ENCODE assay signal across 8 cellular contexts in genomic region chr17:781920-782731, GRCh38. TPM values are rescaled to one million over a fixed set of nuclear protein-coding genes. Genes with fewer than 3 reads are reported as not detected.
A peak's percentile ranks its signal among the peaks of the same experiment; 100 is the strongest.
DNase-seq lines count a peak whose midpoint lies in the region; TF ChIP-seq lines count a peak whose summit lies in the region.

TSS of gene GLOD4 (minus strand) at chr17:782280. CDS start at chr17:782255, 25 bp downstream.
TSS of gene MRM3 (plus strand) at chr17:782353. CDS start at chr17:782379, 26 bp downstream.

- H3K27ac Mint-ChIP-seq in endothelial cell (ENCODE audit: unreplicated experiment) = peak within 1 kb of the TSS; percentile 91

- peak; percentile 91 for DNase-seq in COLO829 (ENCODE audit: low spot score)
- DNase-seq in GM20000 (ENCODE audit: low spot score) = peak; percentile 97
- peak; percentile 80 for DNase-seq in HT-29 (ENCODE audit: low spot score)
- DNase-seq in NT2/D1 (ENCODE audit: low read depth, low spot score) = peak; percentile 58
- DNase-seq in activated CD8-positive, alpha-beta memory T cell treated with anti-CD3 and anti-CD28 coated beads, Interleukin-2, amount 50 U/mL, for 24 hours (ENCODE audit: extremely low read depth) = peak; percentile 77
- peak; percentile 95 for DNase-seq in endothelial cell (ENCODE audit: low spot score)
- DNase-seq in midbrain (lab: John Stamatoyannopoulos, UW) = peak; percentile 93
- peak; percentile 92 for DNase-seq in stimulated activated CD8-positive, alpha-beta memory T cell treated with anti-CD3 and anti-CD28 coated beads, Interleukin-15, amount 100 ng/mL, for 48 hours (ENCODE audit: low read depth in 2 of 2)

- H3K9ac ChIP-seq in NT2/D1 (ENCODE audit: insufficient read length, low read depth) = peak within 1 kb of the TSS; percentile 95

- peaks cover 14% of the 10 kb centered on the region for H3K36me3 Mint-ChIP-seq in endothelial cell (ENCODE audit: low read depth, unreplicated experiment)

- H3K4me1 Mint-ChIP-seq in endothelial cell (ENCODE audit: unreplicated experiment) = peaks cover 14% of the 10 kb centered on the region

- no peaks in the 10 kb centered on the region for H3K4me1 ChIP-seq in NT2/D1 (ENCODE audit: insufficient read depth, insufficient read length)

- peaks cover 49% of the 10 kb centered on the region for H3K36me3 ChIP-seq in NT2/D1 (ENCODE audit: insufficient read depth, insufficient read length, low read length)

- TF ChIP-seq CTCF in GM20000 (IDR thresholded peaks at IDR 0.05; ENCODE audit: extremely low read depth, missing control alignments) (no peak), endothelial cell (IDR thresholded peaks at IDR 0.05; ENCODE audit: unreplicated experiment) (peak; percentile 48)

- no peaks in the 10 kb centered on the region for H3K9me3 Mint-ChIP-seq in endothelial cell (ENCODE audit: unreplicated experiment)

- H3K27me3 Mint-ChIP-seq in endothelial cell (ENCODE audit: unreplicated experiment) = peaks cover 8% of the 10 kb centered on the region

- H3K4me3 ChIP-seq in NT2/D1 (ENCODE audit: insufficient read length, low read depth) = peak within 1 kb of the TSS; percentile 95

- peak within 1 kb of the TSS; percentile 94 for H3K4me3 Mint-ChIP-seq in endothelial cell (ENCODE audit: unreplicated experiment)

- H3K9me3 ChIP-seq in NT2/D1 (ENCODE audit: insufficient read depth, low read length) = no peaks in the 10 kb centered on the region

- no peaks in the 10 kb centered on the region for H3K27me3 ChIP-seq in NT2/D1 (ENCODE audit: insufficient read depth, insufficient read length)

RNA-seq across cellular contexts. Expression of gene GLOD4, which starts in this region (rescaled TPM):
- total RNA-seq in HT-29 (2014; rRNA removed; shearing (Covaris generic)) = 22.8 and 30.5 TPM in 2 replicates
- 93.9 TPM for total RNA-seq in endothelial cell (ENCODE audit: unreplicated experiment)

RNA-seq across cellular contexts. Expression of gene MRM3, which starts in this region (rescaled TPM):
- 22.3 and 26.0 TPM in 2 replicates for total RNA-seq in HT-29 (2014; rRNA removed; shearing (Covaris generic))
- total RNA-seq in endothelial cell (ENCODE audit: unreplicated experiment) = 15.9 TPM

Comparison
In these comparisons a context has a peak if more than half of its experiments do, and no peak if none do; other contexts are left out.
1. Peak in every context shown above with its lines: DNase-seq and H3K4me3 ChIP-seq.